ENCODE assay signal across 3 cellular contexts in the genomic region with DNA sequence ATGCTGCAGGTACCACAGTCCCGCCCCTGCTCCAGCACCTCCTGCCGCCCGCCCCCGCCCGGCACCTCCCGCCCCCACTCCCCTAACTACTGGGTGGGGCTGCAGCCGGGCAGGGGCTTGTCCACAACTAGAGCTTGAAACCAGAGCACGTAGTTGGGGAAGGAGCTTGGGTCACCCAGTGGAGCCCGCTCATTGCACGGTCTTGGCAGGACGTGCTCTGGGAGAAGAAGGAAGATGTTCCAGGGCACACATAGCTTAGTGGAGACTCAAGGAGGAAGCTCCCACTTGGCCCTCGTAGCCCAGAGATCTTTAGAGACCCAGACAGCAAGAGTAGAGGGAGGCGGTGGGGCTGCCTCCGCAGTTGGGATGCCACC.
TF ChIP-seq lines count a peak whose summit lies in the region.

No MANE protein-coding gene starts in this region.

TF ChIP-seq in A549, 52 proteins besides CTCF, POLR2A, EP300 and RAD21:
- TF ChIP-seq JUN (IDR thresholded peaks at IDR 0.05) = no peak
- no peak for TF ChIP-seq NFE2L2 (conservative IDR thresholded peaks at IDR 0.05; ENCODE audit: low read length)
- no peak for TF ChIP-seq RFX5 (IDR thresholded peaks at IDR 0.05)
- no peak for TF ChIP-seq FOSL2 (IDR thresholded peaks at IDR 0.05)
- TF ChIP-seq FOSL2 (CRISPR knock-in tag; IDR thresholded peaks at IDR 0.05) = no peak
- no peak for TF ChIP-seq MYC (IDR thresholded peaks at IDR 0.05; ENCODE audit: borderline replicate concordance, low read length)
- TF ChIP-seq, protein P1, sequence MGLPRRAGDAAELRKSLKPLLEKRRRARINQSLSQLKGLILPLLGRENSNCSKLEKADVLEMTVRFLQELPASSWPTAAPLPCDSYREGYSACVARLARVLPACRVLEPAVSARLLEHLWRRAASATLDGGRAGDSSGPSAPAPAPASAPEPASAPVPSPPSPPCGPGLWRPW (IDR thresholded peaks at IDR 0.05) = no peak
- TF ChIP-seq, protein P2, sequence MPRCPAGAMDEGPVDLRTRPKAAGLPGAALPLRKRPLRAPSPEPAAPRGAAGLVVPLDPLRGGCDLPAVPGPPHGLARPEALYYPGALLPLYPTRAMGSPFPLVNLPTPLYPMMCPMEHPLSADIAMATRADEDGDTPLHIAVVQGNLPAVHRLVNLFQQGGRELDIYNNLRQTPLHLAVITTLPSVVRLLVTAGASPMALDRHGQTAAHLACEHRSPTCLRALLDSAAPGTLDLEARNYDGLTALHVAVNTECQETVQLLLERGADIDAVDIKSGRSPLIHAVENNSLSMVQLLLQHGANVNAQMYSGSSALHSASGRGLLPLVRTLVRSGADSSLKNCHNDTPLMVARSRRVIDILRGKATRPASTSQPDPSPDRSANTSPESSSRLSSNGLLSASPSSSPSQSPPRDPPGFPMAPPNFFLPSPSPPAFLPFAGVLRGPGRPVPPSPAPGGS (IDR thresholded peaks at IDR 0.05) = no peak
- TF ChIP-seq, protein P3, sequence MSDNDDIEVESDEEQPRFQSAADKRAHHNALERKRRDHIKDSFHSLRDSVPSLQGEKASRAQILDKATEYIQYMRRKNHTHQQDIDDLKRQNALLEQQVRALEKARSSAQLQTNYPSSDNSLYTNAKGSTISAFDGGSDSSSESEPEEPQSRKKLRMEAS (IDR thresholded peaks at IDR 0.05) = no peak
- TF ChIP-seq NR3C1 (IDR thresholded peaks at IDR 0.05) = no peak
- no peak for TF ChIP-seq TFCP2L1 (CRISPR knock-in tag; IDR thresholded peaks at IDR 0.05)
- TF ChIP-seq KDM1A (IDR thresholded peaks at IDR 0.05; ENCODE audit: low read depth) = no peak
- TF ChIP-seq CHD4 (IDR thresholded peaks at IDR 0.05; ENCODE audit: borderline replicate concordance) = no peak
- no peak for TF ChIP-seq CBX8 (IDR thresholded peaks at IDR 0.05)
- TF ChIP-seq CEBPB (IDR thresholded peaks at IDR 0.05) = no peak
TF ChIP-seq in A549: peak in this region for 0.

TF ChIP-seq in Ishikawa, 13 proteins besides CTCF, POLR2A, EP300 and RAD21:
- TF ChIP-seq CREB1 (IDR thresholded peaks at IDR 0.05; ENCODE audit: low read depth) = no peak
- peak; percentile 63; the same call in 1 of the 2 replicates for TF ChIP-seq EGR1 (IDR thresholded peaks at IDR 0.05)
- no peak for TF ChIP-seq CEBPB (IDR thresholded peaks at IDR 0.05)
- no peak for TF ChIP-seq TEAD4 (IDR thresholded peaks at IDR 0.05)
- 0 out of 2 replicates have a peak, but pooled peaks have one; percentile 5 for TF ChIP-seq YY1 (IDR thresholded peaks at IDR 0.05; ENCODE audit: low read depth)
- no peak for TF ChIP-seq FOXM1 (IDR thresholded peaks at IDR 0.05; ENCODE audit: borderline replicate concordance, low read depth)

TF ChIP-seq in endothelial cell of umbilical vein, 7 proteins besides CTCF, POLR2A, EP300 and RAD21:
- TF ChIP-seq MYC (IDR thresholded peaks at IDR 0.05; ENCODE audit: low read depth, low read length) (no peak), EZH2 (IDR thresholded peaks at IDR 0.05; ENCODE audit: borderline replicate concordance, low read depth, low read length, severe bottlenecking) (no peak), JUN (IDR thresholded peaks at IDR 0.05; ENCODE audit: borderline replicate concordance, insufficient read depth, insufficient read length, low read depth) (no peak)
